20 cellular contexts compared by ENCODE assay signal in the genomic region with DNA sequence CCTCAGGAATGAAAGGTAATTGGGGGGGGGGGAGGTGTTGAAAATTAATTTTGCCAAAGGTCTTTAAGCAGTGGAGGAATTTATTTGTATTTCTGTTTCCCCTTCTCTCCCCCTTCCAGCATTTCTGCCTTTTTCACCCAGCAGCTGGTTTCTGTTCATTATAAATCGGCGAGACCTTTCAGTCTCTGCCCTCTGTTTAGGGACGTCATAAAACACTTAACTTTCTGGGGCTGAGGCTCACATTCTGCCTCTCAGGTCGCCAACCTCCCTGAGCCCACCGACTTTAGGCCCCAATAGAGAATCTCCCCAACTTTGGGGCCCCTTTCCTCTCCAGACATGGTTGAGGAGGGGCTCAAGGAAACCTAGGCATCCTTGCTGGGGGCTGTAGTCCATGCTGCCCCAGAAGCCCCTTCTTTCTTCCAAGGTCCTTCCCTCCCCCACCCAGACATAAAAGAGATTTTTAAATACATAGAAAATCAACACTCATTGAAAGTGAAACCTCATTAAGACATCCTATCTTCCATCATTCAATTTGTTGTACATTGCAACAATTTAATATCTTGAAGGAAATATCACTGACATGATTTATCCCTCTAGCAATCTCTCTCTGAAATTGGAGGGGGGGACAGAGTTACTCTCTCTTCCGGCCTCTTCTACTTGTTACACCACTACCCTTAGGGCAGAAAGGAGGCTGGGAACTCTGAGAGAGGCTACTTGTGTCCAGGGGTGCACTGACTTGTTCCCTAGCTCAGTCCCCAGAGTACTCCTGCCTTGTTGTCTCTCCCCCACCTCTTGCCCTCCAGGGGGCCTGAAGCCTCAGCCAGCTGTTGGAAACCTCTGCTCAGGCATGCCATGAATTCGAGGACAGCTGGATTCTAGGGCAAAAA. TPM values are rescaled to one million over a fixed set of nuclear protein-coding genes. Genes with fewer than 3 reads are reported as not detected.
DNase-seq lines count a peak whose midpoint lies in the region; FAIRE-seq and TF ChIP-seq lines count a peak whose summit lies in the region.
"Had no signal": no experiment of that assay in that cellular context is flagged by ENCODE, and none has a peak within 500 bp of the region (broad histone marks: within the 10 kb centered on the region; RNA-seq: fewer than 3 reads in every experiment).

No MANE protein-coding gene starts in this region.

- peaks cover 13 to 14% (median 13%) of the 10 kb centered on the region in 3 donors for H3K4me1 Mint-ChIP-seq in CD8-positive, alpha-beta memory T cell

- H3K9me3 ChIP-seq in HEK293 (ENCODE audit: control insufficient read depth, insufficient read depth, low read depth, low read length) (no peaks in the 10 kb centered on the region), adipocyte (ENCODE audit: control insufficient read depth, low read length) (no peaks in the 10 kb centered on the region), keratinocyte (ENCODE audit: control insufficient read depth, low read depth, low read length) (no peaks in the 10 kb centered on the region), skeletal muscle satellite cell (replicated peaks; ENCODE audit: low read length) (no peaks in the 10 kb centered on the region), testis (no peaks in the 10 kb centered on the region), WERI-Rb-1 (ENCODE audit: severe bottlenecking) (no peaks in the 10 kb centered on the region)
- no peaks in the 10 kb centered on the region for H3K9me3 ChIP-seq in CD8-positive, alpha-beta memory T cell (ENCODE audit: low read length)
- H3K9me3 ChIP-seq: HAP-1, left ventricle myocardium inferior had no signal

- FAIRE-seq in keratinocyte (lab: Jason Lieb, UNC): no peak

- H3K27ac Mint-ChIP-seq in CD8-positive, alpha-beta memory T cell: peak overlapping the region in 1 of 8 donors; percentile 33
- H3K27ac Mint-ChIP-seq: activated naive CD8-positive, alpha-beta T cell treated with anti-CD3 and anti-CD28 coated beads, Interleukin-2, amount 10 ng/mL, durations not matched to agents 7 days and 5 days; activated T-helper 1 cell treated with anti-CD3 and anti-CD28 coated beads, Interleukin-12 subunit alpha, Interleukin-12 subunit beta, Interleukin-2, Interleukin-4 antibody, amounts not matched to agents 30 ng/mL and 10 ng/mL and 1 ng/mL, durations not matched to agents 14 hours and 24 hours and 36 hours; naive B cell; stimulated activated naive B cell treated with anti-CD40 and anti-IgM and Interleukin-4, amounts not matched to agents 10 μg/mL and 1 μg/mL and 100 μg/mL, for 72 hours; T-helper 1 cell treated with Interleukin-12 subunit alpha and Interleukin-12 subunit beta and Interleukin-4 antibody, amounts not matched to agents 30 μg/mL and 1 μg/mL, for 36 hours had no signal

- H3K4me1 ChIP-seq in HEK293 (ENCODE audit: control insufficient read depth, insufficient read depth, low read length) (peaks cover 67% of the 10 kb centered on the region), adipocyte (ENCODE audit: control insufficient read depth, insufficient read depth, low read length) (peaks cover 72% of the 10 kb centered on the region), keratinocyte (ENCODE audit: control insufficient read depth, extremely low read depth, insufficient read depth, low read length) (peaks cover 66% of the 10 kb centered on the region), skeletal muscle satellite cell (ENCODE audit: control insufficient read depth, insufficient read depth, low read length) (peaks cover 83% of the 10 kb centered on the region), testis (peaks cover 27% of the 10 kb centered on the region)
- peaks cover 5% of the 10 kb centered on the region for H3K4me1 ChIP-seq in CD8-positive, alpha-beta memory T cell (ENCODE audit: insufficient read depth, low read length)

- H3K9ac ChIP-seq in adipocyte (ENCODE audit: low read length) (peak overlapping the region; percentile 99), keratinocyte (ENCODE audit: control insufficient read depth, extremely low read depth, insufficient read depth, low read length) (peak overlapping the region; percentile 71), skeletal muscle satellite cell (ENCODE audit: low read depth, low read length) (peak overlapping the region; percentile 96)

- POLR2A ChIA-PET in HEK293 (lab: Yijun Ruan, JAX): interaction anchor here (1.1 to 4.5 kb wide), 2 partner anchors 9 to 109 kb away, joined by 3 to 26 read pairs; no protein-coding TSS in a partner anchor
- POLR2A ChIA-PET in CD8-positive, alpha-beta memory T cell (lab: Charles Lee): no interaction called here

- H3K27ac ChIP-seq in HEK293 (ENCODE audit: extremely low read depth, low read depth, low read length): peak overlapping the region; percentile 28; the same call in 1 of the 2 replicates
- H3K27ac ChIP-seq in keratinocyte (ENCODE audit: control insufficient read depth, insufficient read depth, low read length): peak overlapping the region; percentile 65
- peak overlapping the region in 1 of 2 donors; percentile 11 for H3K27ac ChIP-seq in testis
- H3K27ac ChIP-seq in WERI-Rb-1: no peak overlapping the region
- H3K27ac ChIP-seq in CD8-positive, alpha-beta memory T cell (ENCODE audit: low read depth, low read length): no peak overlapping the region
- H3K27ac ChIP-seq: left ventricle myocardium inferior had no signal

- CTCF ChIA-PET in HEK293 (lab: Yijun Ruan, JAX): interaction anchor here (0.6 to 4.5 kb wide), 8 partner anchors 17 to 190 kb away, joined by 3 to 21 read pairs (median 8); partner anchors contain the start of gene HOXC8
- CTCF ChIA-PET in CD8-positive, alpha-beta memory T cell (lab: Charles Lee): interaction anchor here (0.6 to 1.7 kb wide), 4 partner anchors 20 to 177 kb away, joined by 3 to 4 read pairs (median 3); partner anchors contain the start of gene HOXC9

- H3K9me1 ChIP-seq in keratinocyte (ENCODE audit: control insufficient read depth, extremely low read depth, insufficient read depth, low read length): no peaks in the 10 kb centered on the region

- no peak overlapping the region for H2AFZ ChIP-seq in keratinocyte (ENCODE audit: control insufficient read depth, low read length)

- H4K20me1 ChIP-seq in keratinocyte (ENCODE audit: control insufficient read depth, extremely low read depth, insufficient read depth, low read length): no peaks in the 10 kb centered on the region

- 51 to 55% methylated on average over 7 of the region's 7 CpGs for WGBS in testis, 2 donors

- H3K4me2 ChIP-seq in keratinocyte (ENCODE audit: control insufficient read depth, extremely low read depth, insufficient read depth, low read depth, low read length) (peak overlapping the region; percentile 98), skeletal muscle satellite cell (ENCODE audit: low read length) (peak overlapping the region; percentile 94)

- H3K4me3 Mint-ChIP-seq in CD8-positive, alpha-beta memory T cell: no peak overlapping the region
- H3K4me3 Mint-ChIP-seq: activated T-helper 1 cell treated with anti-CD3 and anti-CD28 coated beads, Interleukin-12 subunit alpha, Interleukin-12 subunit beta, Interleukin-2, Interleukin-4 antibody, amounts not matched to agents 30 ng/mL and 10 ng/mL and 1 ng/mL, durations not matched to agents 14 hours and 24 hours and 36 hours; naive B cell; stimulated activated naive B cell treated with anti-CD40 and anti-IgM and Interleukin-4, amounts not matched to agents 10 μg/mL and 1 μg/mL and 100 μg/mL, for 72 hours; T-helper 1 cell treated with Interleukin-12 subunit alpha and Interleukin-12 subunit beta and Interleukin-4 antibody, amounts not matched to agents 30 μg/mL and 1 μg/mL, for 36 hours had no signal

- H3K36me3 ChIP-seq in HEK293 (ENCODE audit: control insufficient read depth in 2 of 2, insufficient read depth in 1 of 2, low read length in 2 of 2) (peaks cover 4 to 7% of the 10 kb centered on the region in 2 experiments; a peak in 2 of 3 replicates), adipocyte (ENCODE audit: control insufficient read depth, insufficient read depth, low read length, severe bottlenecking) (peaks cover 10% of the 10 kb centered on the region), keratinocyte (ENCODE audit: control insufficient read depth in 2 of 2, extremely low read depth in 1 of 2, insufficient read depth in 2 of 2, low read length in 2 of 2) (peaks cover 0 to 1% of the 10 kb centered on the region in 2 experiments), skeletal muscle satellite cell (ENCODE audit: insufficient read depth, low read length) (peaks cover 21% of the 10 kb centered on the region), testis (ENCODE audit: low read depth, missing control alignments) (no peaks in the 10 kb centered on the region), WERI-Rb-1 (no peaks in the 10 kb centered on the region; the same call in 1 of the 2 replicates)
- no peaks in the 10 kb centered on the region for H3K36me3 ChIP-seq in CD8-positive, alpha-beta memory T cell (ENCODE audit: insufficient read depth, low read length)
- H3K36me3 ChIP-seq: HAP-1, left ventricle myocardium inferior had no signal

- DNase-seq in adipocyte (ENCODE audit: low read depth) (no peak), keratinocyte (ENCODE audit: low read depth, low spot score) (no peak), testis (no peak), WERI-Rb-1 (no peak), cerebellar nuclear complex (lab: John Stamatoyannopoulos, UW) (no peak)
- DNase-seq in CD8-positive, alpha-beta memory T cell: no peak
- DNase-seq: activated naive CD8-positive, alpha-beta T cell treated with anti-CD3 and anti-CD28 coated beads, Interleukin-2, amount 10 ng/mL, durations not matched to agents 7 days and 5 days; DND-41; left ventricle myocardium inferior; naive B cell; NCI-H187 treated with DMSO at 0.1 percent for 48 hours; stimulated activated naive B cell treated with anti-CD40 and anti-IgM and Interleukin-4, amounts not matched to agents 10 μg/mL and 1 μg/mL and 100 μg/mL, for 72 hours had no signal

- no peaks in the 10 kb centered on the region for H3K9me3 Mint-ChIP-seq in CD8-positive, alpha-beta memory T cell
- H3K9me3 Mint-ChIP-seq: activated naive CD8-positive, alpha-beta T cell treated with anti-CD3 and anti-CD28 coated beads, Interleukin-2, amount 10 ng/mL, durations not matched to agents 7 days and 5 days; activated T-helper 1 cell treated with anti-CD3 and anti-CD28 coated beads, Interleukin-12 subunit alpha, Interleukin-12 subunit beta, Interleukin-2, Interleukin-4 antibody, amounts not matched to agents 30 ng/mL and 10 ng/mL and 1 ng/mL, durations not matched to agents 14 hours and 24 hours and 36 hours; stimulated activated naive B cell treated with anti-CD40 and anti-IgM and Interleukin-4, amounts not matched to agents 10 μg/mL and 1 μg/mL and 100 μg/mL, for 72 hours; T-helper 1 cell treated with Interleukin-12 subunit alpha and Interleukin-12 subunit beta and Interleukin-4 antibody, amounts not matched to agents 30 μg/mL and 1 μg/mL, for 36 hours had no signal

- H3K4me3 ChIP-seq in HEK293 (ENCODE audit: low read depth, low read length) (no peak overlapping the region), adipocyte (ENCODE audit: low read length) (peak overlapping the region; percentile 82), keratinocyte (ENCODE audit: control insufficient read depth in 2 of 3, extremely low read depth in 1 of 3, insufficient read depth in 2 of 3, low read depth in 1 of 3, low read length in 3 of 3) (peak overlapping the region in 2 of 3 experiments; percentile 55 to 56), skeletal muscle satellite cell (ENCODE audit: low read length) (peak overlapping the region; percentile 58), testis (no peak overlapping the region), WERI-Rb-1 (ENCODE audit: low read depth, low read length) (no peak overlapping the region)
- H3K4me3 ChIP-seq in CD8-positive, alpha-beta memory T cell (ENCODE audit: low read length): no peak overlapping the region
- H3K4me3 ChIP-seq: HAP-1, left ventricle myocardium inferior had no signal

- peaks cover 55 to 94% of the 10 kb centered on the region in 2 donors for H3K27me3 Mint-ChIP-seq in CD8-positive, alpha-beta memory T cell

- no peak for TF ChIP-seq POLR2A in testis (IDR thresholded peaks at IDR 0.05)

- TF ChIP-seq CTCF in HEK293 (tag by site-specific recombination; IDR thresholded peaks at IDR 0.05): no peak
- no peak for TF ChIP-seq CTCF in keratinocyte (optimal IDR thresholded peaks at IDR 0.05 in 1 of 3, IDR thresholded peaks at IDR 0.05 in 1 of 3, conservative IDR thresholded peaks at IDR 0.05 in 1 of 3; ENCODE audit: extremely low read depth in 1 of 3, insufficient read depth in 2 of 3, low read length in 3 of 3)
- no peak for TF ChIP-seq CTCF in testis (IDR thresholded peaks at IDR 0.05)
- TF ChIP-seq CTCF in WERI-Rb-1 (IDR thresholded peaks at IDR 0.05; ENCODE audit: low read depth, low read length): no peak

- intact Hi-C loops in testis (cut with DNase I; ENCODE audit: low total_unique reads): no loop called here

- no peaks in the 10 kb centered on the region for H3K27me3 ChIP-seq in adipocyte (replicated peaks; ENCODE audit: control insufficient read depth, insufficient read depth, low read length)
- no peaks in the 10 kb centered on the region for H3K27me3 ChIP-seq in keratinocyte (ENCODE audit: control insufficient read depth, extremely low read depth, insufficient read depth, low read length)
- H3K27me3 ChIP-seq in skeletal muscle satellite cell (ENCODE audit: control insufficient read depth, insufficient read depth, low read length): no peaks in the 10 kb centered on the region
- H3K27me3 ChIP-seq in testis: no peaks in the 10 kb centered on the region
- no peaks in the 10 kb centered on the region for H3K27me3 ChIP-seq in WERI-Rb-1 (ENCODE audit: insufficient read depth, low read depth, severe bottlenecking)
- peaks cover 70% of the 10 kb centered on the region for H3K27me3 ChIP-seq in CD8-positive, alpha-beta memory T cell (ENCODE audit: insufficient read depth, low read length, poor library complexity, severe bottlenecking)

- H3K79me2 ChIP-seq in keratinocyte (ENCODE audit: control insufficient read depth, insufficient read depth, low read length): peaks cover 82% of the 10 kb centered on the region

- dilution Hi-C loops in keratinocyte (cut with MboI; ENCODE audit: extremely low pct_ligation_motif_present, low sequenced_read_pairs): no loop called here

- no peaks in the 10 kb centered on the region for H3K36me3 Mint-ChIP-seq in CD8-positive, alpha-beta memory T cell
- H3K36me3 Mint-ChIP-seq: activated naive CD8-positive, alpha-beta T cell treated with anti-CD3 and anti-CD28 coated beads, Interleukin-2, amount 10 ng/mL, durations not matched to agents 7 days and 5 days; naive B cell; stimulated activated naive B cell treated with anti-CD40 and anti-IgM and Interleukin-4, amounts not matched to agents 10 μg/mL and 1 μg/mL and 100 μg/mL, for 72 hours had no signal

RNA-seq across cellular contexts. Expression of gene HOXC6, which starts 2.5 kb away (rescaled TPM):
- polyA plus RNA-seq in keratinocyte (3.7 to 5.6 TPM (median 4.7 TPM) in 3 replicates), testis (ENCODE audit: insufficient read depth, low read depth, low replicate concordance) (5.4 TPM)
- 4.3 TPM for polyA plus RNA-seq in keratinocyte (2011; ENCODE audit: low read depth)
- 3.6 and 4.6 TPM in 2 replicates for polyA plus RNA-seq in keratinocyte (2011; cell fraction: cytosol; rRNA removed)
- 9.2 and 13.8 TPM in 2 replicates for polyA plus RNA-seq in keratinocyte (2011; cell fraction: nucleus; rRNA removed)
- 2.9 and 6.1 TPM in 2 replicates for polyA plus RNA-seq in keratinocyte (2012; ENCODE audit: low replicate concordance)
- polyA minus RNA-seq in keratinocyte: 3.5 to 4.5 TPM (median 4.0 TPM) in 3 replicates
- polyA minus RNA-seq in keratinocyte (2011; cell fraction: cytosol; rRNA and poly(A)+ RNA removed): 0.96 TPM
- polyA minus RNA-seq in keratinocyte (2011; cell fraction: nucleus; rRNA and poly(A)+ RNA removed): 2.5 and 2.9 TPM in 2 replicates
- total RNA-seq in skeletal muscle satellite cell (2012; rRNA removed): 2.5 and 4.6 TPM in 2 replicates
- total RNA-seq in testis: 1 to 10 TPM; 1.9 to 4.0 TPM
- not detected for total RNA-seq in CD8-positive, alpha-beta memory T cell
- polyA plus RNA-seq in CD8-positive, alpha-beta memory T cell: not detected
- total RNA-seq: activated CD8-positive, alpha-beta memory T cell treated with anti-CD3 and anti-CD28 coated beads for 36 hours; activated naive CD8-positive, alpha-beta T cell treated with anti-CD3 and anti-CD28 coated beads, Interleukin-2, amount 10 ng/mL, durations not matched to agents 7 days and 5 days; activated T-helper 1 cell treated with anti-CD3 and anti-CD28 coated beads, Interleukin-12 subunit alpha, Interleukin-12 subunit beta, Interleukin-2, Interleukin-4 antibody, amounts not matched to agents 30 ng/mL and 10 ng/mL and 1 ng/mL, durations not matched to agents 14 hours and 24 hours and 36 hours; left ventricle myocardium inferior had no signal

RNA-seq across cellular contexts. Expression of gene HOXC5, which starts 7.1 kb away (rescaled TPM):
- polyA plus RNA-seq in keratinocyte: 0.18 to 0.73 TPM (median 0.33 TPM) in 3 replicates
- not detected for polyA plus RNA-seq in keratinocyte (2011; ENCODE audit: low read depth)
- polyA plus RNA-seq in keratinocyte (2011; cell fraction: cytosol; rRNA removed): 0.21 and 0.69 TPM in 2 replicates
- polyA plus RNA-seq in keratinocyte (2011; cell fraction: nucleus; rRNA removed): 0.59 and 0.97 TPM in 2 replicates
- polyA plus RNA-seq in keratinocyte (2012; ENCODE audit: low replicate concordance): 0.71 TPM in 1 of 2 replicates, not detected in the other
- polyA minus RNA-seq in keratinocyte: 0.13 to 1.1 TPM (median 0.42 TPM) in 3 replicates
- polyA minus RNA-seq in keratinocyte (2011; cell fraction: cytosol; rRNA and poly(A)+ RNA removed): not detected
- 0.42 and 0.93 TPM in 2 replicates for polyA minus RNA-seq in keratinocyte (2011; cell fraction: nucleus; rRNA and poly(A)+ RNA removed)
- 1.1 and 1.3 TPM in 2 replicates for total RNA-seq in skeletal muscle satellite cell (2012; rRNA removed)
- total RNA-seq in testis: 1 to 10 TPM; 1.9 to 5.5 TPM
- 1.3 TPM for polyA plus RNA-seq in testis (ENCODE audit: insufficient read depth, low read depth, low replicate concordance)
- total RNA-seq in CD8-positive, alpha-beta memory T cell: not detected
- polyA plus RNA-seq in CD8-positive, alpha-beta memory T cell: not detected
- total RNA-seq: activated CD8-positive, alpha-beta memory T cell treated with anti-CD3 and anti-CD28 coated beads for 36 hours; activated naive CD8-positive, alpha-beta T cell treated with anti-CD3 and anti-CD28 coated beads, Interleukin-2, amount 10 ng/mL, durations not matched to agents 7 days and 5 days; activated T-helper 1 cell treated with anti-CD3 and anti-CD28 coated beads, Interleukin-12 subunit alpha, Interleukin-12 subunit beta, Interleukin-2, Interleukin-4 antibody, amounts not matched to agents 30 ng/mL and 10 ng/mL and 1 ng/mL, durations not matched to agents 14 hours and 24 hours and 36 hours; cardiac septum; left ventricle myocardium inferior; Right ventricle myocardium inferior had no signal

RNA-seq across cellular contexts. Expression of gene HOXC8, which starts 17.0 kb away (rescaled TPM):
- polyA plus RNA-seq in keratinocyte: 1.8 to 3.8 TPM (median 2.0 TPM) in 3 replicates
- polyA plus RNA-seq in keratinocyte (2011; ENCODE audit: low read depth): 2.1 TPM
- 3.3 TPM in 2 replicates for polyA plus RNA-seq in keratinocyte (2011; cell fraction: cytosol; rRNA removed)
- polyA plus RNA-seq in keratinocyte (2011; cell fraction: nucleus; rRNA removed): 4.2 and 4.7 TPM in 2 replicates
- polyA plus RNA-seq in keratinocyte (2012; ENCODE audit: low replicate concordance): 2.0 and 3.3 TPM in 2 replicates
- polyA minus RNA-seq in keratinocyte: 1.3 to 2.3 TPM (median 1.5 TPM) in 3 replicates
- 2.1 TPM for polyA minus RNA-seq in keratinocyte (2011; cell fraction: cytosol; rRNA and poly(A)+ RNA removed)
- 1.4 and 1.6 TPM in 2 replicates for polyA minus RNA-seq in keratinocyte (2011; cell fraction: nucleus; rRNA and poly(A)+ RNA removed)
- total RNA-seq in skeletal muscle satellite cell (2012; rRNA removed): 3.1 and 4.8 TPM in 2 replicates
- total RNA-seq in testis: 1 to 10 TPM in 1 of 2 donors, under 1 TPM in 1; 0.81 to 1.2 TPM
- polyA plus RNA-seq in testis (ENCODE audit: insufficient read depth, low read depth, low replicate concordance): 2.4 TPM
- not detected for total RNA-seq in CD8-positive, alpha-beta memory T cell
- not detected for polyA plus RNA-seq in CD8-positive, alpha-beta memory T cell
- total RNA-seq: activated CD8-positive, alpha-beta memory T cell treated with anti-CD3 and anti-CD28 coated beads for 36 hours; activated naive CD8-positive, alpha-beta T cell treated with anti-CD3 and anti-CD28 coated beads, Interleukin-2, amount 10 ng/mL, durations not matched to agents 7 days and 5 days; activated T-helper 1 cell treated with anti-CD3 and anti-CD28 coated beads, Interleukin-12 subunit alpha, Interleukin-12 subunit beta, Interleukin-2, Interleukin-4 antibody, amounts not matched to agents 30 ng/mL and 10 ng/mL and 1 ng/mL, durations not matched to agents 14 hours and 24 hours and 36 hours; cardiac septum; left ventricle myocardium inferior; Right ventricle myocardium inferior had no signal

RNA-seq across cellular contexts. Expression of gene HOXC9, which starts 25.8 kb away (rescaled TPM):
- polyA plus RNA-seq in keratinocyte (1.1 to 3.3 TPM (median 1.8 TPM) in 3 replicates), testis (ENCODE audit: insufficient read depth, low read depth, low replicate concordance) (2.4 TPM)
- 2.9 TPM for polyA plus RNA-seq in keratinocyte (2011; ENCODE audit: low read depth)
- 2.4 and 2.9 TPM in 2 replicates for polyA plus RNA-seq in keratinocyte (2011; cell fraction: cytosol; rRNA removed)
- polyA plus RNA-seq in keratinocyte (2011; cell fraction: nucleus; rRNA removed): 3.1 and 3.7 TPM in 2 replicates
- 3.5 and 4.4 TPM in 2 replicates for polyA plus RNA-seq in keratinocyte (2012; ENCODE audit: low replicate concordance)
- 0.23 to 1.4 TPM (median 0.90 TPM) in 3 replicates for polyA minus RNA-seq in keratinocyte
- polyA minus RNA-seq in keratinocyte (2011; cell fraction: cytosol; rRNA and poly(A)+ RNA removed): 2.1 TPM
- 1.2 and 1.4 TPM in 2 replicates for polyA minus RNA-seq in keratinocyte (2011; cell fraction: nucleus; rRNA and poly(A)+ RNA removed)
- 4.1 and 7.6 TPM in 2 replicates for total RNA-seq in skeletal muscle satellite cell (2012; rRNA removed)
- total RNA-seq in testis: 1 to 10 TPM; 6.6 to 7.8 TPM
- not detected for total RNA-seq in CD8-positive, alpha-beta memory T cell
- not detected for polyA plus RNA-seq in CD8-positive, alpha-beta memory T cell
- total RNA-seq: activated CD8-positive, alpha-beta memory T cell treated with anti-CD3 and anti-CD28 coated beads for 36 hours; activated naive CD8-positive, alpha-beta T cell treated with anti-CD3 and anti-CD28 coated beads, Interleukin-2, amount 10 ng/mL, durations not matched to agents 7 days and 5 days; activated T-helper 1 cell treated with anti-CD3 and anti-CD28 coated beads, Interleukin-12 subunit alpha, Interleukin-12 subunit beta, Interleukin-2, Interleukin-4 antibody, amounts not matched to agents 30 ng/mL and 10 ng/mL and 1 ng/mL, durations not matched to agents 14 hours and 24 hours and 36 hours; cardiac septum; left ventricle myocardium inferior; Right ventricle myocardium inferior had no signal

RNA-seq across cellular contexts. Expression of gene HOXC4, which starts 27.9 kb away (rescaled TPM):
- polyA plus RNA-seq in keratinocyte: 0.81 to 1.8 TPM (median 1.8 TPM) in 3 replicates
- polyA plus RNA-seq in keratinocyte (2011; ENCODE audit: low read depth): 0.19 TPM
- 0.73 and 1.2 TPM in 2 replicates for polyA plus RNA-seq in keratinocyte (2011; cell fraction: cytosol; rRNA removed)
- polyA plus RNA-seq in keratinocyte (2011; cell fraction: nucleus; rRNA removed): 2.1 and 3.1 TPM in 2 replicates
- 1.1 and 2.3 TPM in 2 replicates for polyA plus RNA-seq in keratinocyte (2012; ENCODE audit: low replicate concordance)
- 0.16 to 1.5 TPM in 2 of 3 replicates, not detected in the other for polyA minus RNA-seq in keratinocyte
- polyA minus RNA-seq in keratinocyte (2011; cell fraction: cytosol; rRNA and poly(A)+ RNA removed): not detected
- 0.39 TPM in 1 of 2 replicates, not detected in the other for polyA minus RNA-seq in keratinocyte (2011; cell fraction: nucleus; rRNA and poly(A)+ RNA removed)
- 1.0 and 1.3 TPM in 2 replicates for total RNA-seq in skeletal muscle satellite cell (2012; rRNA removed)
- 1 to 10 TPM; 3.0 to 3.1 TPM for total RNA-seq in testis
- polyA plus RNA-seq in testis (ENCODE audit: insufficient read depth, low read depth, low replicate concordance): 4.3 TPM
- 1 to 10 TPM; 1.3 to 1.4 TPM for total RNA-seq in CD8-positive, alpha-beta memory T cell
- 0.37 TPM for polyA plus RNA-seq in CD8-positive, alpha-beta memory T cell
- total RNA-seq: activated T-helper 1 cell treated with anti-CD3 and anti-CD28 coated beads, Interleukin-12 subunit alpha, Interleukin-12 subunit beta, Interleukin-2, Interleukin-4 antibody, amounts not matched to agents 30 ng/mL and 10 ng/mL and 1 ng/mL, durations not matched to agents 14 hours and 24 hours and 36 hours; cardiac septum; left ventricle myocardium inferior; Right ventricle myocardium inferior had no signal

Comparison
In these comparisons a context has a peak if more than half of its experiments do, and no peak if none do; other contexts are left out.
1. H3K27ac ChIP-seq: peak in HEK293 (single experiment) and keratinocyte (single experiment); none in WERI-Rb-1 (single experiment) and CD8-positive, alpha-beta memory T cell (single experiment).
2. H3K4me3 ChIP-seq: peak in adipocyte (single experiment), keratinocyte (2 of 3) and skeletal muscle satellite cell (single experiment); none in HEK293 (single experiment), testis (0 of 2), WERI-Rb-1 (single experiment) and CD8-positive, alpha-beta memory T cell (single experiment).
3. Peak in every context shown above with its lines, with median percentiles within 50 percentile points of each other: H3K9ac ChIP-seq.